1 cellular context compared by ENCODE assay signal in genomic region chr7:91310829-91311460, GRCh38.
TF ChIP-seq lines count a peak whose summit lies in the region.

No MANE protein-coding gene starts in this region.

TF ChIP-seq in SK-N-SH, 30 proteins besides CTCF, POLR2A, EP300 and RAD21 (continued from another document):
- TF ChIP-seq REST (IDR thresholded peaks at IDR 0.05; ENCODE audit: low read depth, low read length) (no peak), USF1 (IDR thresholded peaks at IDR 0.05; ENCODE audit: borderline replicate concordance, low read depth) (no peak), RXRA (IDR thresholded peaks at IDR 0.05; ENCODE audit: borderline replicate concordance, low read depth) (no peak), RFX5 (IDR thresholded peaks at IDR 0.05; ENCODE audit: low read length) (no peak), RCOR1 (IDR thresholded peaks at IDR 0.05; ENCODE audit: low read length) (no peak), TCF12 (IDR thresholded peaks at IDR 0.05) (no peak)
- TF ChIP-seq, protein P1, sequence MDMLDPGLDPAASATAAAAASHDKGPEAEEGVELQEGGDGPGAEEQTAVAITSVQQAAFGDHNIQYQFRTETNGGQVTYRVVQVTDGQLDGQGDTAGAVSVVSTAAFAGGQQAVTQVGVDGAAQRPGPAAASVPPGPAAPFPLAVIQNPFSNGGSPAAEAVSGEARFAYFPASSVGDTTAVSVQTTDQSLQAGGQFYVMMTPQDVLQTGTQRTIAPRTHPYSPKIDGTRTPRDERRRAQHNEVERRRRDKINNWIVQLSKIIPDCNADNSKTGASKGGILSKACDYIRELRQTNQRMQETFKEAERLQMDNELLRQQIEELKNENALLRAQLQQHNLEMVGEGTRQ (IDR thresholded peaks at IDR 0.05; ENCODE audit: borderline replicate concordance, low read depth, low read length) = no peak
